Comparison of ENCODE assay signal across 37 cellular contexts in the genomic region with DNA sequence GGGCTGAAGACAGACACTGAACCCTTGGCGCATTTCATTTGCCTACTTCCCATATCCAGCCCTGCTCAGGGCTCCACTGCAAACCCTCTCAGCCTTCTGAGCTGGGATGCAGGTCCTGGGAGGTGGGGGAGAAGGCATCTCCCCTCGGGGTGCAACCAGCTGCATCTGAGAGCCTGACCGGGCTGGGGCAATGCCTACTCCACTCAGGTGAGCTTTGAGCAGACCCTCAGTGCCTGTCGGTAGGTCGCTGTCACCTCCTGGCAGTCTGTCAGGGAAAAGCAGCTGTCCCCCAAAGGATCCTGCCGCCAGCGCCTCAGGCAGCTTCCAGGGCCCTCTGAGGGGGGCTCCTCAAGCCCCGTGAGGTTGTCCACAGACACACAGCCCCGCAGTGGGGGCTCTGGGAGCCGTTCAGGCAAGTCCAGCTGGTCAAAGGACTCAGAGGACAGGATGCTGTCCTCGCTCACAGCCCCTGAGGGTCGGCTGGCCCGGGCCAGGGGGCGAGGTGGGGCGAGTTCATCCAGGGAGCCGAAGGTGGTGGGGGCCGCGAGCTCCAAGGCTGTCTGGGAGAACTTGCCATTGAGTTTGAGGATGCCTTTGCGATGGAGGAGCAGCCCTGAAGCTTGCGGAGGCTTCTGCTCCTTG. TPM values are rescaled to one million over a fixed set of nuclear protein-coding genes. Genes with fewer than 3 reads are reported as not detected.
DNase-seq lines count a peak whose midpoint lies in the region; ATAC-seq and TF ChIP-seq lines count a peak whose summit lies in the region.
"Had no signal": no experiment of that assay in that cellular context is flagged by ENCODE, and none has a peak within 500 bp of the region (broad histone marks: within the 10 kb centered on the region; RNA-seq: fewer than 3 reads in every experiment).

No MANE protein-coding gene starts in this region.

- H3K36me3 Mint-ChIP-seq in H9 (ENCODE audit: insufficient read depth in 1 of 3, low read depth in 3 of 3): peaks cover 40 to 60% (median 60%) of the 10 kb centered on the region in 3 experiments
- H3K36me3 Mint-ChIP-seq in WTC11: peaks cover 49% of the 10 kb centered on the region

- no peak for ATAC-seq in WTC11
- no peak for ATAC-seq in GM19023 (IDR thresholded peaks at IDR 0.05; ENCODE audit: unreplicated experiment)
- ATAC-seq: activated CD8-positive, alpha-beta T cell treated with anti-CD3 and anti-CD28 coated beads, Interleukin-2, amount 10 ng/mL, durations not matched to agents 7 days and 5 days; gastroesophageal sphincter; sciatic nerve had no signal

- H2BK120ac ChIP-seq in H9 (ENCODE audit: low read depth, low read length, poor library complexity, severe bottlenecking): no peak overlapping the region
- no peak overlapping the region for H2BK120ac ChIP-seq in mesenchymal stem cell (ENCODE audit: low read depth, low read length)

- H2AFZ ChIP-seq in H9 (ENCODE audit: low read length) (no peak overlapping the region), mesenchymal stem cell (ENCODE audit: low read depth, low read length) (no peak overlapping the region), smooth muscle cell (ENCODE audit: low read depth) (no peak overlapping the region)

- H2AK5ac ChIP-seq in H9 (ENCODE audit: insufficient read length, low read length): no peak overlapping the region
- H2AK5ac ChIP-seq in mesenchymal stem cell (ENCODE audit: low read length, severe bottlenecking): peak overlapping the region; percentile 79

- peaks cover 11% of the 10 kb centered on the region for H3F3A ChIP-seq in smooth muscle cell (ENCODE audit: low read depth)

- H3K27ac ChIP-seq in H9 (ENCODE audit: insufficient read length, low read depth, low read length): no peak overlapping the region
- H3K27ac ChIP-seq in mesenchymal stem cell (ENCODE audit: low read length, poor library complexity, severe bottlenecking): peak overlapping the region; percentile 62
- H3K27ac ChIP-seq in smooth muscle cell (ENCODE audit: low read depth): peak overlapping the region; percentile 7
- H3K27ac ChIP-seq: breast epithelium, dorsolateral prefrontal cortex, gastroesophageal sphincter, prostate gland, thoracic aorta, vagina, VCaP had no signal

- peaks cover 5% of the 10 kb centered on the region for H3K23me2 ChIP-seq in H9 (ENCODE audit: insufficient read length, low read depth, low read length, poor library complexity, severe bottlenecking)

- H3K14ac ChIP-seq in H9 (ENCODE audit: insufficient read depth, low read length) (no peak overlapping the region), mesenchymal stem cell (ENCODE audit: low read length in 2 of 2) (no peak overlapping the region)

- H2BK12ac ChIP-seq in H9 (ENCODE audit: insufficient read length, low read depth, low read length) (no peak overlapping the region), mesenchymal stem cell (ENCODE audit: low read length in 2 of 2) (no peak overlapping the region)

- no peak overlapping the region for H3T11ph ChIP-seq in H9 (ENCODE audit: low read length)

- H3K4me3 ChIP-seq in mesenchymal stem cell (ENCODE audit: insufficient read depth in 1 of 2, low read depth in 1 of 2, low read length in 2 of 2): no peak overlapping the region
- no peak overlapping the region for H3K4me3 ChIP-seq in smooth muscle cell
- H3K4me3 ChIP-seq: breast epithelium, dorsolateral prefrontal cortex, gastroesophageal sphincter, prostate gland, thoracic aorta, vagina had no signal

- peaks cover 11% of the 10 kb centered on the region; the same call in 1 of the 2 replicates for H3K4me1 ChIP-seq in H9 (ENCODE audit: insufficient read depth, low read length)
- H3K4me1 ChIP-seq in mesenchymal stem cell (ENCODE audit: control insufficient read depth, insufficient read depth, low read depth, low read length): peaks cover 37% of the 10 kb centered on the region
- peaks cover 40% of the 10 kb centered on the region for H3K4me1 ChIP-seq in smooth muscle cell (ENCODE audit: low read depth)
- H3K4me1 ChIP-seq: breast epithelium, prostate gland had no signal

- no peak overlapping the region for H3K23ac ChIP-seq in H9 (ENCODE audit: insufficient read length, low read depth, low read length)
- H3K23ac ChIP-seq in mesenchymal stem cell (ENCODE audit: low read length in 2 of 2): no peak overlapping the region

- H3K4me3 Mint-ChIP-seq in H9 (no peak overlapping the region), WTC11 (no peak overlapping the region)
- H3K4me3 Mint-ChIP-seq: activated CD8-positive, alpha-beta T cell treated with anti-CD3 and anti-CD28 coated beads, Interleukin-2, amount 10 ng/mL, durations not matched to agents 7 days and 5 days; activated naive CD4-positive, alpha-beta T cell treated with anti-CD3 and anti-CD28 coated beads, Interleukin-2, amount 50 U/mL, for 24 hours; stimulated activated naive CD8-positive, alpha-beta T cell treated with anti-CD3 and anti-CD28 coated beads, Interleukin-15, amount 100 ng/mL, for 72 hours had no signal

- WGBS in H9 (ENCODE audit: extremely low coverage, insufficient read length, low lambda C conversion rate): no CpG with 5 or more reads among the region's 20 CpGs
- WGBS in mesenchymal stem cell: 94% methylated on average over 19 of the region's 20 CpGs
- WGBS in smooth muscle cell (ENCODE audit: low lambda C conversion rate): 94% methylated on average over 19 of the region's 20 CpGs

- no peak overlapping the region for H4K5ac ChIP-seq in H9 (ENCODE audit: insufficient read length, low read depth, low read length)

- no peaks in the 10 kb centered on the region for H4K20me1 ChIP-seq in H9 (ENCODE audit: control insufficient read depth, insufficient read depth, insufficient read length)
- H4K20me1 ChIP-seq in smooth muscle cell (ENCODE audit: low read depth): no peaks in the 10 kb centered on the region

- peaks cover 40 to 51% of the 10 kb centered on the region in 2 experiments for H3K4me1 Mint-ChIP-seq in H9
- peaks cover 46% of the 10 kb centered on the region for H3K4me1 Mint-ChIP-seq in WTC11

- no peaks in the 10 kb centered on the region for H3K79me1 ChIP-seq in H9 (ENCODE audit: insufficient read depth, low read depth, low read length, poor library complexity, severe bottlenecking)
- peaks cover 22% of the 10 kb centered on the region for H3K79me1 ChIP-seq in mesenchymal stem cell (replicated peaks; ENCODE audit: low read length, poor library complexity, severe bottlenecking)

- no peaks in the 10 kb centered on the region for H3K9me3 ChIP-seq in H9 (ENCODE audit: control insufficient read depth, low read depth, low read length)
- H3K9me3 ChIP-seq in mesenchymal stem cell (ENCODE audit: control insufficient read depth, low read length): no peaks in the 10 kb centered on the region
- H3K9me3 ChIP-seq in smooth muscle cell (replicated peaks; ENCODE audit: low read depth): no peaks in the 10 kb centered on the region
- H3K9me3 ChIP-seq: breast epithelium, gastroesophageal sphincter, prostate gland, thoracic aorta, vagina had no signal

- H3K56ac ChIP-seq in H9 (ENCODE audit: insufficient read length, low read depth, low read length): no peak overlapping the region

- POLR2A ChIA-PET in WTC11 (lab: Charles Lee): interaction anchor here (0.5 to 7.7 kb wide), 7 partner anchors 9 to 1148 kb away, joined by 3 to 186 read pairs (median 4); partner anchors contain the start of gene NUAK2

- DNase-seq in H9: no peak
- DNase-seq in WTC11 (ENCODE audit: low spot score): no peak
- DNase-seq in mesenchymal stem cell: no peak
- DNase-seq in smooth muscle cell (lab: John Stamatoyannopoulos, UW; ENCODE audit: unreplicated experiment): no peak
- DNase-seq in NCI-H2081 (lab: John Stamatoyannopoulos, UW): no peak
- DNase-seq in ACHN: no peak
- DNase-seq in GM19240 (ENCODE audit: insufficient read length, low spot score): no peak
- DNase-seq: activated CD4-positive, alpha-beta T cell treated with anti-CD3 and anti-CD28 coated beads for 4 hours; activated CD8-positive, alpha-beta T cell treated with anti-CD3 and anti-CD28 coated beads, Interleukin-2, amount 10 ng/mL, durations not matched to agents 7 days and 5 days; amygdala; C1 segment of cervical spinal cord; COR-L47; DMS53; dorsolateral prefrontal cortex; KG1; mammary epithelial cell; NCI-H1092 treated with DMSO at 0.1 percent for 48 hours; NCI-H187 treated with DMSO at 0.1 percent for 48 hours; NCI-H2171 treated with DMSO at 0.1 percent for 48 hours; NCI-H524 treated with DMSO at 0.1 percent for 48 hours; stimulated activated CD4-positive, alpha-beta T cell treated with anti-CD3 and anti-CD28 coated beads, Interleukin-12 subunit alpha, Interleukin-12 subunit beta, amount 100 ng/mL, for 4 hours; stimulated activated CD4-positive, alpha-beta T cell treated with anti-CD3 and anti-CD28 coated beads, Interleukin-2, amount 100 ng/mL, for 48 hours; stimulated activated naive CD8-positive, alpha-beta T cell treated with anti-CD3 and anti-CD28 coated beads, Interleukin-15, amount 100 ng/mL, for 72 hours; SW 1271; T-helper 9 cell had no signal

- no peaks in the 10 kb centered on the region for H3K79me2 ChIP-seq in H9 (ENCODE audit: insufficient read depth, low read length)
- peaks cover 4% of the 10 kb centered on the region for H3K79me2 ChIP-seq in smooth muscle cell (ENCODE audit: low read depth)

- H2BK5ac ChIP-seq in H9 (ENCODE audit: insufficient read length, low read length): no peak overlapping the region
- no peak overlapping the region for H2BK5ac ChIP-seq in mesenchymal stem cell (ENCODE audit: low read depth, low read length, poor library complexity, severe bottlenecking)

- no peak overlapping the region for H2BK20ac ChIP-seq in H9 (ENCODE audit: low read depth, low read length, poor library complexity, severe bottlenecking)

- H3K27me3 ChIP-seq in H9 (ENCODE audit: insufficient read depth, low read length) (no peaks in the 10 kb centered on the region), mesenchymal stem cell (ENCODE audit: control insufficient read depth in 1 of 2, insufficient read depth in 1 of 2, low read length in 2 of 2) (no peaks in the 10 kb centered on the region), smooth muscle cell (ENCODE audit: low read depth) (no peaks in the 10 kb centered on the region)
- H3K27me3 ChIP-seq: breast epithelium, dorsolateral prefrontal cortex, gastroesophageal sphincter, vagina had no signal

- H4K91ac ChIP-seq in H9 (ENCODE audit: insufficient read length, low read depth, low read length): no peak overlapping the region
- H4K91ac ChIP-seq in mesenchymal stem cell (ENCODE audit: low read length): no peak overlapping the region

- no peak overlapping the region; the same call in 1 of the 2 replicates for H3K4ac ChIP-seq in H9 (ENCODE audit: low read depth, low read length)
- H3K4ac ChIP-seq in mesenchymal stem cell (ENCODE audit: low read depth in 1 of 2, low read length in 2 of 2): no peak overlapping the region

- H3K27me3 Mint-ChIP-seq in H9 (ENCODE audit: low read depth) (no peaks in the 10 kb centered on the region), WTC11 (ENCODE audit: low read depth) (no peaks in the 10 kb centered on the region)
- H3K27me3 Mint-ChIP-seq: activated naive CD4-positive, alpha-beta T cell treated with anti-CD3 and anti-CD28 coated beads, Interleukin-2, amount 50 U/mL, for 24 hours; stimulated activated naive CD8-positive, alpha-beta T cell treated with anti-CD3 and anti-CD28 coated beads, Interleukin-15, amount 100 ng/mL, for 72 hours had no signal

- peaks cover 52 to 54% of the 10 kb centered on the region in 2 experiments for H3K36me3 ChIP-seq in mesenchymal stem cell (ENCODE audit: control insufficient read depth in 1 of 2, insufficient read depth in 2 of 2, low read depth in 1 of 2, low read length in 2 of 2)
- no peaks in the 10 kb centered on the region for H3K36me3 ChIP-seq in smooth muscle cell (ENCODE audit: low read depth)
- H3K36me3 ChIP-seq: breast epithelium, thoracic aorta had no signal

- H3K4me2 ChIP-seq in H9 (ENCODE audit: insufficient read depth, insufficient read length, low read length): no peak overlapping the region
- H3K4me2 ChIP-seq in mesenchymal stem cell (ENCODE audit: low read length, poor library complexity, severe bottlenecking): no peak overlapping the region
- no peak overlapping the region for H3K4me2 ChIP-seq in smooth muscle cell

- CTCF ChIA-PET in WTC11 (lab: Charles Lee): interaction anchor here (0.5 to 8.7 kb wide), 7 partner anchors 9 to 242 kb away, joined by 3 to 114 read pairs (median 3); no protein-coding TSS in a partner anchor

- no peak overlapping the region for H3K9ac ChIP-seq in H9 (ENCODE audit: extremely low read depth, insufficient read length, low read length)
- no peak overlapping the region for H3K9ac ChIP-seq in mesenchymal stem cell (ENCODE audit: low read length)
- H3K9ac ChIP-seq in smooth muscle cell (ENCODE audit: low read depth): no peak overlapping the region

- H3K27ac Mint-ChIP-seq in H9 (peak overlapping the region; percentile 28 to 98 (median 96); a peak in 6 of 7 replicates), WTC11 (peak overlapping the region; percentile 90)
- H3K27ac Mint-ChIP-seq: activated CD8-positive, alpha-beta T cell treated with anti-CD3 and anti-CD28 coated beads, Interleukin-2, amount 10 ng/mL, durations not matched to agents 7 days and 5 days; activated naive CD4-positive, alpha-beta T cell treated with anti-CD3 and anti-CD28 coated beads, Interleukin-2, amount 50 U/mL, for 24 hours; activated T-helper 2 cell treated with anti-CD3 and anti-CD28 coated beads, Interferon-gamma antibody, Interleukin-2, Interleukin-4, amounts not matched to agents 10 μg/mL and 5 μg/mL and 100 μg/mL, durations not matched to agents 14 hours and 24 hours and 36 hours; stimulated activated naive CD8-positive, alpha-beta T cell treated with anti-CD3 and anti-CD28 coated beads, Interleukin-15, amount 100 ng/mL, for 72 hours had no signal

- TF ChIP-seq CTCF in H9 (conservative IDR thresholded peaks at IDR 0.05) (no peak), WTC11 (IDR thresholded peaks at IDR 0.05) (no peak), smooth muscle cell (IDR thresholded peaks at IDR 0.05; ENCODE audit: borderline replicate concordance, insufficient read depth, poor library complexity, severe bottlenecking) (no peak)

- H3K18ac ChIP-seq in H9 (ENCODE audit: insufficient read length, low read depth, low read length) (no peak overlapping the region), mesenchymal stem cell (ENCODE audit: low read depth in 1 of 2, low read length in 2 of 2) (no peak overlapping the region)

- no peak overlapping the region for H4K8ac ChIP-seq in H9 (replicated peaks; ENCODE audit: insufficient read length, low read depth, low read length)
- H4K8ac ChIP-seq in mesenchymal stem cell (ENCODE audit: low read length): no peak overlapping the region

- H3K9me3 Mint-ChIP-seq in H9 (no peaks in the 10 kb centered on the region; a peak in 1 of 5 replicates), WTC11 (no peaks in the 10 kb centered on the region)
- H3K9me3 Mint-ChIP-seq: activated naive CD4-positive, alpha-beta T cell treated with anti-CD3 and anti-CD28 coated beads, Interleukin-2, amount 50 U/mL, for 24 hours; activated T-helper 2 cell treated with anti-CD3 and anti-CD28 coated beads, Interferon-gamma antibody, Interleukin-2, Interleukin-4, amounts not matched to agents 10 μg/mL and 5 μg/mL and 100 μg/mL, durations not matched to agents 14 hours and 24 hours and 36 hours; stimulated activated naive CD8-positive, alpha-beta T cell treated with anti-CD3 and anti-CD28 coated beads, Interleukin-15, amount 100 ng/mL, for 72 hours had no signal

- in situ Hi-C loops in ACHN (cut with HindIII; ENCODE audit: low pct_ligation_motif_present, low pct_unique_long_range_greater_than_20kb, low sequenced_read_pairs): no loop called here

- no peak overlapping the region for H2BK15ac ChIP-seq in H9 (ENCODE audit: low read depth, low read length)
- H2BK15ac ChIP-seq in mesenchymal stem cell (ENCODE audit: low read depth, poor library complexity, severe bottlenecking): no peak overlapping the region

RNA-seq across cellular contexts. Expression of gene NUAK2, which starts 18.2 kb away (rescaled TPM):
- total RNA-seq in H9 (2021): 15.4 and 15.5 TPM in 2 replicates
- 8.7 to 10.8 TPM (median 10.8 TPM) in 3 replicates for total RNA-seq in WTC11 (2021)
- polyA plus RNA-seq in mesenchymal stem cell (2013, experiment 1 of 2): 2.9 TPM
- polyA plus RNA-seq in mesenchymal stem cell (2013, experiment 2 of 2): 2.9 TPM
- total RNA-seq in smooth muscle cell: 6.6 and 11.3 TPM in 2 replicates
- polyA plus RNA-seq in smooth muscle cell: 15.8 and 16.8 TPM in 2 replicates

RNA-seq across cellular contexts. Expression of gene KLHDC8A, which starts 53.4 kb away (rescaled TPM):
- total RNA-seq in H9 (2021): 0.96 and 1.0 TPM in 2 replicates
- total RNA-seq in WTC11 (2021): 1.6 to 1.7 TPM (median 1.7 TPM) in 3 replicates
- not detected for polyA plus RNA-seq in mesenchymal stem cell (2013, experiment 1 of 2)
- not detected for polyA plus RNA-seq in mesenchymal stem cell (2013, experiment 2 of 2)
- total RNA-seq in smooth muscle cell: 0.54 TPM in 1 of 2 replicates, not detected in the other
- 0.33 and 0.84 TPM in 2 replicates for polyA plus RNA-seq in smooth muscle cell
- total RNA-seq: activated CD8-positive, alpha-beta T cell treated with anti-CD3 and anti-CD28 coated beads, Interleukin-2, amount 10 ng/mL, durations not matched to agents 7 days and 5 days; activated T-helper 2 cell treated with anti-CD3 and anti-CD28 coated beads, Interferon-gamma antibody, Interleukin-2, Interleukin-4, amounts not matched to agents 10 μg/mL and 5 μg/mL and 100 μg/mL, durations not matched to agents 14 hours and 24 hours and 36 hours; breast epithelium; endothelial cell of umbilical vein; mammary epithelial cell; MCF 10A; thoracic aorta; vagina had no signal
- polyA plus RNA-seq: endothelial cell of umbilical vein, mammary epithelial cell had no signal
